In the genomic region with DNA sequence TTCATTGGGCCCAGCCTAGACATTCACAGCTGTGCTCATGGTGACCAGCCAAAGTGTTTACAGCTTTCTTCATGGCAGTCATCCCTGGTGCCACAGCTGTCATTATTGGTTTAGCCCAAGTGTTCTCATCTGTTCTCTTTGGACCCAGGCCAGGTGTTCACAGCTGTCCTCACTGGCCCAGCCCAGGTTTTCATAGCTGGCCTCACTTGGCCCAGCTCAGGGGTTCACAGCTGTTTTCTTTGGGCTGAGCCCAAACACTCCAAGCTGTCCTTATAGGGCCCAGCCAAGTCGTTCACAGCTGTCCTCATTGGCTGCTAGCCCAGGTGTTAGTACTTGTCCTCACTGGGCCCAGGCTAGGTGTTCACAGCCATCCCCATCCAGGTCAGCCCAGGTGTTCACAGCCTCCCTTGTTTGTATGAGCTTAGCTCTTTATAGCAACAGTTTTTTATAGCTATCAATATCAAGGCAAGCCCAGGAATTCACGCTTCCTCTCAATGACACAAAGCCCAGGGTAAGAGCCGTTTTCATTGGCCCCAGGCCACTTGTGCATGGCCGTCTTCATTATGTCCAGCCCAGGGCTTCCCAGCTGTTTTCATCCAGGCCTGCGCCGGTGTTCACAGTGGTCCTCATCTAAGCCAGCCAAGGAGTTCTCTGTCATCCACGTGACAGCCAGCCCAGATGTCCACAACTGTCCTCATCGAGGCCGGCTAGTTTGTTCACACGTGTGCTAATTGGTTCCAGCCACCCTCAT, we compare ENCODE assay signal across 32 cellular contexts. TPM values are rescaled to one million over a fixed set of nuclear protein-coding genes. Genes with fewer than 3 reads are reported as not detected.
DNase-seq lines count a peak whose midpoint lies in the region; ATAC-seq and TF ChIP-seq lines count a peak whose summit lies in the region.
"Had no signal": no experiment of that assay in that cellular context is flagged by ENCODE, and none has a peak within 500 bp of the region (broad histone marks: within the 10 kb centered on the region; RNA-seq: fewer than 3 reads in every experiment).

No MANE protein-coding gene starts in this region.

- intact Hi-C loops in left cardiac atrium (cut with DNase I), result no loop called here
- intact Hi-C loops in Right ventricle myocardium inferior (cut with DNase I), result no loop called here
- intact Hi-C loops in transverse colon (cut with DNase I; ENCODE audit: low total_unique reads), result no loop called here

- TF ChIP-seq EP300 in transverse colon (IDR thresholded peaks at IDR 0.05; ENCODE audit: low read depth), result no peak

- no peaks in the 10 kb centered on the region for H3K9me3 ChIP-seq in SJCRH30 (replicated peaks)
- no peaks in the 10 kb centered on the region for H3K9me3 ChIP-seq in transverse colon
- H3K9me3 ChIP-seq: esophagus squamous epithelium, gastrocnemius medialis, ovary, vagina had no signal

- TF ChIP-seq POLR2A in transverse colon (IDR thresholded peaks at IDR 0.05), result no peak

- peaks cover 56% of the 10 kb centered on the region for H3K4me1 ChIP-seq in SJCRH30
- no peaks in the 10 kb centered on the region for H3K4me1 ChIP-seq in transverse colon
- H3K4me1 ChIP-seq: esophagus squamous epithelium, gastrocnemius medialis, right atrium auricular region, spleen, vagina had no signal

- WGBS in transverse colon (ENCODE audit: low coverage in 1 of 2), 2 donors, result 62 to 73% methylated on average over 10 of the region's 10 CpGs

- H3K27ac ChIP-seq in SJCRH30 (peak overlapping the region; percentile 89), transverse colon (no peak overlapping the region)
- H3K27ac ChIP-seq: esophagus squamous epithelium, gastrocnemius medialis, ovary, right atrium auricular region, SK-N-MC, spleen, vagina had no signal

- no peaks in the 10 kb centered on the region for H3K36me3 ChIP-seq in SJCRH30
- H3K36me3 ChIP-seq in transverse colon, result no peaks in the 10 kb centered on the region
- H3K36me3 ChIP-seq: esophagus squamous epithelium, gastrocnemius medialis, ovary, right atrium auricular region, spleen, vagina had no signal

- ATAC-seq in left cardiac atrium (peak in 1 of 2 donors; percentile 41), Right ventricle myocardium inferior (no peak)
- ATAC-seq: activated CD4-positive, alpha-beta T cell treated with anti-CD3 and anti-CD28 coated beads for 36 hours; activated T-cell treated with anti-CD3 and anti-CD28 coated beads, Interleukin-2, amount 50 U/mL, for 4 hours; Panc1; stimulated activated memory B cell treated with anti-CD40 and anti-IgM and Interleukin-4, amounts not matched to agents 10 μg/mL and 1 μg/mL and 100 μg/mL, for 72 hours had no signal

- DNase-seq in left cardiac atrium, result peak; percentile 34
- DNase-seq in Right ventricle myocardium inferior (ENCODE audit: missing footprints), result no peak
- DNase-seq in NCI-H2029 (lab: John Stamatoyannopoulos, UW), result peak; percentile 88
- peak; percentile 95 to 97 for DNase-seq in SJCRH30
- peak; percentile 27 for DNase-seq in transverse colon
- no peak for DNase-seq in NCI-H1694 treated with DMSO at 0.1 percent for 48 hours (lab: John Stamatoyannopoulos, UW)
- DNase-seq in middle frontal gyrus (ENCODE audit: extremely low spot score, low spot score), result no peak
- no peak for DNase-seq in activated CD8-positive, alpha-beta memory T cell treated with anti-CD3 and anti-CD28 coated beads, Interleukin-2, amount 50 U/mL, for 4 hours
- DNase-seq: ACHN; activated CD4-positive, alpha-beta T cell treated with anti-CD3 and anti-CD28 coated beads for 36 hours; activated CD8-positive, alpha-beta memory T cell treated with anti-CD3 and anti-CD28 coated beads for 24 hours; activated T-cell treated with anti-CD3 and anti-CD28 coated beads, Interleukin-2, amount 50 U/mL, for 4 hours; EL; esophagus squamous epithelium; Kasumi-1; NCI-H1417 treated with DMSO at 0.1 percent for 48 hours; NCI-H2227 treated with DMSO at 0.1 percent for 48 hours; nephron progenitor cell; ovary; stimulated activated CD4-positive, alpha-beta T cell treated with anti-CD3 and anti-CD28 coated beads, Interleukin-2, amount 100 ng/mL, for 48 hours; T-helper 2 cell had no signal

- H3K4me3 ChIP-seq in SJCRH30 (no peak overlapping the region), transverse colon (no peak overlapping the region)
- H3K4me3 ChIP-seq: esophagus squamous epithelium, gastrocnemius medialis, ovary, right atrium auricular region, SK-N-MC, spleen, vagina had no signal

- in situ Hi-C loops in transverse colon (cut with MboI; ENCODE audit: low pct_ligation_motif_present in 1 of 4, low pct_unique_long_range_greater_than_20kb in 1 of 4, low sequenced_read_pairs in 3 of 4), result no loop called here

- H3K27me3 ChIP-seq in SJCRH30, result no peaks in the 10 kb centered on the region
- peaks cover 11% of the 10 kb centered on the region for H3K27me3 ChIP-seq in transverse colon
- H3K27me3 ChIP-seq: ovary, right atrium auricular region, vagina had no signal

- TF ChIP-seq CTCF in transverse colon (IDR thresholded peaks at IDR 0.05), result no peak

RNA-seq across cellular contexts. Expression of a gene that starts 11.6 kb away (rescaled TPM):
- total RNA-seq in left cardiac atrium (not detected), Right ventricle myocardium inferior (not detected), transverse colon (not detected)
- 0.71 and 1.1 TPM in 2 replicates for total RNA-seq in SJCRH30 (2014; rRNA removed; shearing (Covaris generic))
- total RNA-seq: activated CD4-positive, alpha-beta T cell treated with anti-CD3 and anti-CD28 coated beads for 36 hours; esophagus squamous epithelium; gastrocnemius medialis; H1; lower leg skin; mononuclear cell; ovary; right atrium auricular region; spleen; temporal lobe; vagina had no signal

RNA-seq across cellular contexts. Expression of a gene that starts 49.6 kb away (rescaled TPM):
- total RNA-seq in left cardiac atrium (under 1 TPM; 0.62 to 0.84 TPM), Right ventricle myocardium inferior (0.35 TPM), transverse colon (1 to 10 TPM in 1 of 4 donors, not detected in 3; 2.3 TPM)
- 0.16 TPM in 1 of 2 replicates, not detected in the other for total RNA-seq in SJCRH30 (2014; rRNA removed; shearing (Covaris generic))
- total RNA-seq: H1, mononuclear cell, vagina had no signal

Comparison
In these comparisons a context has a peak if more than half of its experiments do, and no peak if none do; other contexts are left out.
1. DNase-seq: peak in left cardiac atrium (single experiment), NCI-H2029 (single experiment), SJCRH30 (2 of 2) and transverse colon (single experiment); none in Right ventricle myocardium inferior (single experiment), NCI-H1694 treated with DMSO at 0.1 percent for 48 hours (single experiment), middle frontal gyrus (single experiment) and activated CD8-positive, alpha-beta memory T cell treated with anti-CD3 and anti-CD28 coated beads, Interleukin-2, amount 50 U/mL, for 4 hours (single experiment).